ENCODE assay signal across 24 cellular contexts in genomic region chr2:119981896-119982295, GRCh38.
"Had no signal": no experiment of that assay in that cellular context is flagged by ENCODE, and none has a peak within 500 bp of the region (broad histone marks: within the 10 kb centered on the region; RNA-seq: fewer than 3 reads in every experiment).

No MANE protein-coding gene starts in this region.

- H3K4me1 Mint-ChIP-seq: activated CD4-positive, alpha-beta T cell treated with anti-CD3 and anti-CD28 coated beads, Interleukin-2, amount 10 ng/mL, durations not matched to agents 7 days and 5 days; activated CD8-positive, alpha-beta memory T cell treated with anti-CD3 and anti-CD28 coated beads, Interleukin-2, amount 10 ng/mL, durations not matched to agents 7 days and 5 days; brain; endodermal cell; stimulated activated naive B cell treated with anti-CD40 and anti-IgM and Interleukin-4, amounts not matched to agents 10 μg/mL and 1 μg/mL and 100 μg/mL, for 72 hours had no signal

- DNase-seq: activated CD4-positive, alpha-beta T cell treated with anti-CD3 and anti-CD28 coated beads, Interleukin-2, amount 10 ng/mL, durations not matched to agents 7 days and 5 days; activated CD8-positive, alpha-beta memory T cell treated with anti-CD3 and anti-CD28 coated beads, Interleukin-2, amount 10 ng/mL, durations not matched to agents 7 days and 5 days; activated CD8-positive, alpha-beta T cell treated with anti-CD3 and anti-CD28 coated beads for 36 hours; activated gamma-delta T cell treated with Interleukin-2 at 50 U/mL for 16 hours; activated T-cell treated with anti-CD3 and anti-CD28 coated beads for 4 hours; anterior cingulate cortex; endodermal cell; esophagus squamous epithelium; gastrocnemius medialis; head of caudate nucleus; islet precursor cell; ovary; psoas muscle; stimulated activated CD4-positive, alpha-beta T cell treated with anti-CD3 and anti-CD28 coated beads, Interleukin-1b, Interleukin-23, amount 100 ng/mL, for 48 hours; stimulated activated naive B cell treated with anti-CD40 and anti-IgM and Interleukin-4, amounts not matched to agents 10 μg/mL and 1 μg/mL and 100 μg/mL, for 72 hours; T-cell; trophoblast cell; uterus had no signal

- H3K4me3 ChIP-seq: esophagus squamous epithelium, gastrocnemius medialis, ovary, psoas muscle, right atrium auricular region, uterus had no signal

- H3K9me3 ChIP-seq: esophagus squamous epithelium, neutrophil, ovary, psoas muscle, right atrium auricular region, uterus had no signal

- H3K4me3 Mint-ChIP-seq: activated CD4-positive, alpha-beta T cell treated with anti-CD3 and anti-CD28 coated beads, Interleukin-2, amount 10 ng/mL, durations not matched to agents 7 days and 5 days; activated CD8-positive, alpha-beta memory T cell treated with anti-CD3 and anti-CD28 coated beads, Interleukin-2, amount 10 ng/mL, durations not matched to agents 7 days and 5 days; activated CD8-positive, alpha-beta T cell treated with anti-CD3 and anti-CD28 coated beads for 36 hours; activated naive CD4-positive, alpha-beta T cell treated with anti-CD3 and anti-CD28 coated beads, Interleukin-2, amount 50 U/mL, for 24 hours; brain; endodermal cell; nephron; stimulated activated naive B cell treated with anti-CD40 and anti-IgM and Interleukin-4, amounts not matched to agents 10 μg/mL and 1 μg/mL and 100 μg/mL, for 72 hours; T-cell; T-helper 2 cell treated with Interferon-gamma antibody and Interleukin-4, amounts not matched to agents 5 μg/mL and 100 μg/mL, for 36 hours had no signal

- H3K36me3 ChIP-seq: gastrocnemius medialis, neutrophil, ovary, right atrium auricular region, uterus had no signal

- H3K9me3 Mint-ChIP-seq: activated CD4-positive, alpha-beta T cell treated with anti-CD3 and anti-CD28 coated beads, Interleukin-2, amount 10 ng/mL, durations not matched to agents 7 days and 5 days; endodermal cell; nephron; T-helper 2 cell treated with Interferon-gamma antibody and Interleukin-4, amounts not matched to agents 5 μg/mL and 100 μg/mL, for 36 hours had no signal

- H3K4me1 ChIP-seq: esophagus squamous epithelium, gastrocnemius medialis, psoas muscle, right atrium auricular region, uterus had no signal

- H3K27ac Mint-ChIP-seq: activated CD4-positive, alpha-beta T cell treated with anti-CD3 and anti-CD28 coated beads, Interleukin-2, amount 10 ng/mL, durations not matched to agents 7 days and 5 days; activated CD8-positive, alpha-beta memory T cell treated with anti-CD3 and anti-CD28 coated beads, Interleukin-2, amount 10 ng/mL, durations not matched to agents 7 days and 5 days; activated CD8-positive, alpha-beta T cell treated with anti-CD3 and anti-CD28 coated beads for 36 hours; brain; endodermal cell; stimulated activated naive B cell treated with anti-CD40 and anti-IgM and Interleukin-4, amounts not matched to agents 10 μg/mL and 1 μg/mL and 100 μg/mL, for 72 hours; T-helper 2 cell treated with Interferon-gamma antibody and Interleukin-4, amounts not matched to agents 5 μg/mL and 100 μg/mL, for 36 hours had no signal

- ATAC-seq: activated CD8-positive, alpha-beta memory T cell treated with anti-CD3 and anti-CD28 coated beads, Interleukin-2, amount 10 ng/mL, durations not matched to agents 7 days and 5 days; activated CD8-positive, alpha-beta T cell treated with anti-CD3 and anti-CD28 coated beads for 36 hours; gastrocnemius medialis; psoas muscle; stimulated activated naive B cell treated with anti-CD40 and anti-IgM and Interleukin-4, amounts not matched to agents 10 μg/mL and 1 μg/mL and 100 μg/mL, for 72 hours; T-cell had no signal

- H3K27me3 Mint-ChIP-seq: activated CD4-positive, alpha-beta T cell treated with anti-CD3 and anti-CD28 coated beads, Interleukin-2, amount 10 ng/mL, durations not matched to agents 7 days and 5 days; activated CD8-positive, alpha-beta memory T cell treated with anti-CD3 and anti-CD28 coated beads, Interleukin-2, amount 10 ng/mL, durations not matched to agents 7 days and 5 days; activated CD8-positive, alpha-beta T cell treated with anti-CD3 and anti-CD28 coated beads for 36 hours; activated naive CD4-positive, alpha-beta T cell treated with anti-CD3 and anti-CD28 coated beads, Interleukin-2, amount 50 U/mL, for 24 hours; stimulated activated naive B cell treated with anti-CD40 and anti-IgM and Interleukin-4, amounts not matched to agents 10 μg/mL and 1 μg/mL and 100 μg/mL, for 72 hours; T-cell had no signal
